1 cellular context compared by ENCODE assay signal in genomic region chr19:47819841-47820244, GRCh38.
TF ChIP-seq lines count a peak whose summit lies in the region.

No MANE protein-coding gene starts in this region.

TF ChIP-seq in SK-N-SH treated with all-trans-retinoic acid at 6 μM for 48 hours, 23 proteins besides CTCF, POLR2A, EP300 and RAD21 (continued from another document):
- no peak for TF ChIP-seq TCF4 (CRISPR knock-in tag; IDR thresholded peaks at IDR 0.05; ENCODE audit: borderline replicate concordance)
- TF ChIP-seq CSDC2 (CRISPR knock-in tag; IDR thresholded peaks at IDR 0.05): no peak
- TF ChIP-seq PATZ1 (CRISPR knock-in tag; IDR thresholded peaks at IDR 0.05; ENCODE audit: borderline replicate concordance): no peak
- no peak for TF ChIP-seq ISL1 (CRISPR knock-in tag; IDR thresholded peaks at IDR 0.05)
- TF ChIP-seq CREB5 (CRISPR knock-in tag; IDR thresholded peaks at IDR 0.05; ENCODE audit: low read depth): no peak
- no peak for TF ChIP-seq ZFP3 (CRISPR knock-in tag; IDR thresholded peaks at IDR 0.05)
- no peak for TF ChIP-seq TSHZ2 (CRISPR knock-in tag; IDR thresholded peaks at IDR 0.05)
